ENCODE assay signal across 2 cellular contexts in the genomic region with DNA sequence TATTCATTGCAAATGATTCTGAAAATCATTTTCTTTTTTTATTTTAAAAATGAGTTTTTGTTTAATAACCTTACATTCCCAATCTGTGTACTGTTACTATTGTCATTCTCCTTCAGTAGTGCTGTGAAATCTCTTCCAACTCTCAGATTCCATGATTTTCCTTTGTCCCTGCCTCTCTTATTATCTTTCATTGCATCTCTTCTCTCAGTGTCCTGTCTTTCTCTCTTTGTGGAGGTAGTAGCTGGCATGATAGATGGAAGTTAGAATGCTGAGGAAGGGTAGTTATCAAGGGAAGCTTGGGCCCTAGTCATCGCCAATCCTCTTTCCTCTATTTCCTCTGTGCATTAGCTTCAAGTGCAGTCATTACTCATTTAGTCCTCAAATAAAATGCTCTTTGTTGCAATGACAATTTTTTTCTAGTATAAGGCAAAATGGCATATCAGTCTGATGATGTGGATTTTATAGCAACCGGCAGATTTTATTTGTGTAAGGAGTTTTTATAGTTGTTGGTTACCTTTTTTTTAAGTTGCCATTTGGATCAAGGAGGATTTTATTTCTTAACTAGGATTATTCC.
TF ChIP-seq lines count a peak whose summit lies in the region.

No MANE protein-coding gene starts in this region.

TF ChIP-seq in SK-N-SH treated with all-trans-retinoic acid at 6 μM for 48 hours, 23 proteins besides CTCF, POLR2A, EP300 and RAD21 (continued from another document):
- TF ChIP-seq ARNTL (CRISPR knock-in tag; IDR thresholded peaks at IDR 0.05; ENCODE audit: borderline replicate concordance, low read depth): no peak
- TF ChIP-seq, protein P1, sequence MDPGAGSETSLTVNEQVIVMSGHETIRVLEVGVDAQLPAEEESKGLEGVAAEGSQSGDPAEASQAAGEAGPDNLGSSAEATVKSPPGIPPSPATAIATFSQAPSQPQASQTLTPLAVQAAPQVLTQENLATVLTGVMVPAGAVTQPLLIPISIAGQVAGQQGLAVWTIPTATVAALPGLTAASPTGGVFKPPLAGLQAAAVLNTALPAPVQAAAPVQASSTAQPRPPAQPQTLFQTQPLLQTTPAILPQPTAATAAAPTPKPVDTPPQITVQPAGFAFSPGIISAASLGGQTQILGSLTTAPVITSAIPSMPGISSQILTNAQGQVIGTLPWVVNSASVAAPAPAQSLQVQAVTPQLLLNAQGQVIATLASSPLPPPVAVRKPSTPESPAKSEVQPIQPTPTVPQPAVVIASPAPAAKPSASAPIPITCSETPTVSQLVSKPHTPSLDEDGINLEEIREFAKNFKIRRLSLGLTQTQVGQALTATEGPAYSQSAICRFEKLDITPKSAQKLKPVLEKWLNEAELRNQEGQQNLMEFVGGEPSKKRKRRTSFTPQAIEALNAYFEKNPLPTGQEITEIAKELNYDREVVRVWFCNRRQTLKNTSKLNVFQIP (CRISPR knock-in tag; IDR thresholded peaks at IDR 0.05; ENCODE audit: borderline replicate concordance, low read depth): no peak
- TF ChIP-seq GLIS3 (CRISPR knock-in tag; IDR thresholded peaks at IDR 0.05): no peak
- TF ChIP-seq, protein P2, sequence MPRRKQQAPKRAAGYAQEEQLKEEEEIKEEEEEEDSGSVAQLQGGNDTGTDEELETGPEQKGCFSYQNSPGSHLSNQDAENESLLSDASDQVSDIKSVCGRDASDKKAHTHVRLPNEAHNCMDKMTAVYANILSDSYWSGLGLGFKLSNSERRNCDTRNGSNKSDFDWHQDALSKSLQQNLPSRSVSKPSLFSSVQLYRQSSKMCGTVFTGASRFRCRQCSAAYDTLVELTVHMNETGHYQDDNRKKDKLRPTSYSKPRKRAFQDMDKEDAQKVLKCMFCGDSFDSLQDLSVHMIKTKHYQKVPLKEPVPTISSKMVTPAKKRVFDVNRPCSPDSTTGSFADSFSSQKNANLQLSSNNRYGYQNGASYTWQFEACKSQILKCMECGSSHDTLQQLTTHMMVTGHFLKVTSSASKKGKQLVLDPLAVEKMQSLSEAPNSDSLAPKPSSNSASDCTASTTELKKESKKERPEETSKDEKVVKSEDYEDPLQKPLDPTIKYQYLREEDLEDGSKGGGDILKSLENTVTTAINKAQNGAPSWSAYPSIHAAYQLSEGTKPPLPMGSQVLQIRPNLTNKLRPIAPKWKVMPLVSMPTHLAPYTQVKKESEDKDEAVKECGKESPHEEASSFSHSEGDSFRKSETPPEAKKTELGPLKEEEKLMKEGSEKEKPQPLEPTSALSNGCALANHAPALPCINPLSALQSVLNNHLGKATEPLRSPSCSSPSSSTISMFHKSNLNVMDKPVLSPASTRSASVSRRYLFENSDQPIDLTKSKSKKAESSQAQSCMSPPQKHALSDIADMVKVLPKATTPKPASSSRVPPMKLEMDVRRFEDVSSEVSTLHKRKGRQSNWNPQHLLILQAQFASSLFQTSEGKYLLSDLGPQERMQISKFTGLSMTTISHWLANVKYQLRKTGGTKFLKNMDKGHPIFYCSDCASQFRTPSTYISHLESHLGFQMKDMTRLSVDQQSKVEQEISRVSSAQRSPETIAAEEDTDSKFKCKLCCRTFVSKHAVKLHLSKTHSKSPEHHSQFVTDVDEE (CRISPR knock-in tag; IDR thresholded peaks at IDR 0.05): no peak

TF ChIP-seq in WTC11, 78 proteins besides CTCF, POLR2A, EP300 and RAD21 (continued from another document):
- TF ChIP-seq, protein P3, sequence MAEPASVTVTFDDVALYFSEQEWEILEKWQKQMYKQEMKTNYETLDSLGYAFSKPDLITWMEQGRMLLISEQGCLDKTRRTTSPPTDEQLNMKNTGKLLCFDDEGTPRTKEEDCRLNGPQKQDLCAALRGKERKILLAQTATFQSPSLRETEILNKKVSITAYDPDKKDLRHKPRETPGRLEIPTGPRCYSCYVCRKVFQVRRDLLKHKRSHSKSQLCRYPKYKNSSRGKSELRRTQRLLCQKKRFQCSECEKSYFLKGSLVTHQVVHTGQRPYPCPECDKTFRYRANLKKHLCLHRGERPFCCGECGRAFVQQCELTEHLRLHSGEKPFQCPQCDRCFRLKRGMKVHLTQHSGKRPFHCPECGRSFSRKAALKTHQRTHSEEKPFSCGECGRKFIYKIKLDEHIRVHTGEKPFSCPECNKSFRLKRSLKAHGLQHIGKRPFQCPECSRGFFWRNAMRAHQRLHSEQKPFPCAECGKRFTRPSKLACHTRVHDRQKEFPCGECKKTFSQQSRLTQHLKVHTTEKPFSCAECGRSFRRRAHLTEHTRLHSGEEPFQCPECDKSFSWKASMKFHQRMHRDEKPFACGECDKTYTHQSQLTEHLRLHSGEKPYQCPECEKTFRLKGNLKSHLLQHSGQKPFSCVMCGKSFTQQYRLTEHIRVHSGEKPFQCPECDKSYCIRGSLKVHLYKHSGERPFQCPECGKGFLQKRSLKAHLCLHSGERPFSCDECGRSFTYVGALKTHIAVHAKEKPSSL (CRISPR knock-in tag; conservative IDR thresholded peaks at IDR 0.05): no peak
- TF ChIP-seq MYBL2 (CRISPR knock-in tag; IDR thresholded peaks at IDR 0.05) (no peak), GRHL2 (CRISPR knock-in tag; IDR thresholded peaks at IDR 0.05; ENCODE audit: insufficient replicate concordance, severe bottlenecking) (no peak)
- TF ChIP-seq, protein P4, sequence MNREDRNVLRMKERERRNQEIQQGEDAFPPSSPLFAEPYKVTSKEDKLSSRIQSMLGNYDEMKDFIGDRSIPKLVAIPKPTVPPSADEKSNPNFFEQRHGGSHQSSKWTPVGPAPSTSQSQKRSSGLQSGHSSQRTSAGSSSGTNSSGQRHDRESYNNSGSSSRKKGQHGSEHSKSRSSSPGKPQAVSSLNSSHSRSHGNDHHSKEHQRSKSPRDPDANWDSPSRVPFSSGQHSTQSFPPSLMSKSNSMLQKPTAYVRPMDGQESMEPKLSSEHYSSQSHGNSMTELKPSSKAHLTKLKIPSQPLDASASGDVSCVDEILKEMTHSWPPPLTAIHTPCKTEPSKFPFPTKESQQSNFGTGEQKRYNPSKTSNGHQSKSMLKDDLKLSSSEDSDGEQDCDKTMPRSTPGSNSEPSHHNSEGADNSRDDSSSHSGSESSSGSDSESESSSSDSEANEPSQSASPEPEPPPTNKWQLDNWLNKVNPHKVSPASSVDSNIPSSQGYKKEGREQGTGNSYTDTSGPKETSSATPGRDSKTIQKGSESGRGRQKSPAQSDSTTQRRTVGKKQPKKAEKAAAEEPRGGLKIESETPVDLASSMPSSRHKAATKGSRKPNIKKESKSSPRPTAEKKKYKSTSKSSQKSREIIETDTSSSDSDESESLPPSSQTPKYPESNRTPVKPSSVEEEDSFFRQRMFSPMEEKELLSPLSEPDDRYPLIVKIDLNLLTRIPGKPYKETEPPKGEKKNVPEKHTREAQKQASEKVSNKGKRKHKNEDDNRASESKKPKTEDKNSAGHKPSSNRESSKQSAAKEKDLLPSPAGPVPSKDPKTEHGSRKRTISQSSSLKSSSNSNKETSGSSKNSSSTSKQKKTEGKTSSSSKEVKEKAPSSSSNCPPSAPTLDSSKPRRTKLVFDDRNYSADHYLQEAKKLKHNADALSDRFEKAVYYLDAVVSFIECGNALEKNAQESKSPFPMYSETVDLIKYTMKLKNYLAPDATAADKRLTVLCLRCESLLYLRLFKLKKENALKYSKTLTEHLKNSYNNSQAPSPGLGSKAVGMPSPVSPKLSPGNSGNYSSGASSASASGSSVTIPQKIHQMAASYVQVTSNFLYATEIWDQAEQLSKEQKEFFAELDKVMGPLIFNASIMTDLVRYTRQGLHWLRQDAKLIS (CRISPR knock-in tag; IDR thresholded peaks at IDR 0.05; ENCODE audit: borderline replicate concordance): no peak
